ENCODE assay signal across 8 cellular contexts in the genomic region with DNA sequence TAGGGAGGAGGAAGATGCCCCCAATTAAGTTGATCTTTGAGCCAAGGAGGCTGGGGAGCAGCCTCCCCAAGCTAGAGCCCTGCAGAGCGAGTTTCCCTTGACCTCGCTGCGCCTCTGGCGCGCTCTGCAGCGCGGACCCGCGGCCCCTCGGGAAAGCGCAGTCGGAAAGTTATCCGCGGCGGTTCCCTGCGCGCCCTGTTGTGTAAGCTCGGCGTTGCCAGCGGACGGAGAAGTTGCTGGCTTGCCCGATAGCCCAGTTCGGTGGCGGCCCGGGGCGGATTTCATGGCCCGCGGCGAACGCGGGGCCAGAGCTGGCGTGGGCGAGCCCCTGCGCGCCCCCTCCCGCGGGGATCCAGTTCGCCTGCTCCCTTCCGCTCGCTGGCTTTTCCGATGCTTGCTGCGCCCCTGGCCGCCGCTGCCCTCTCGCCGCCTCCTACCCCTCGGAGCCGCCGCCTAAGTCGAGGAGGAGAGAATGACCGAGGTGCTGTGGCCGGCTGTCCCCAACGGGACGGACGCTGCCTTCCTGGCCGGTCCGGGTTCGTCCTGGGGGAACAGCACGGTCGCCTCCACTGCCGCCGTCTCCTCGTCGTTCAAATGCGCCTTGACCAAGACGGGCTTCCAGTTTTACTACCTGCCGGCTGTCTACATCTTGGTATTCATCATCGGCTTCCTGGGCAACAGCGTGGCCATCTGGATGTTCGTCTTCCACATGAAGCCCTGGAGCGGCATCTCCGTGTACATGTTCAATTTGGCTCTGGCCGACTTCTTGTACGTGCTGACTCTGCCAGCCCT. TPM values are rescaled to one million over a fixed set of nuclear protein-coding genes. Genes with fewer than 3 reads are reported as not detected.
DNase-seq lines count a peak whose midpoint lies in the region; ATAC-seq and TF ChIP-seq lines count a peak whose summit lies in the region.

No MANE protein-coding gene starts in this region.

- peak overlapping the region; percentile 73 to 78 for H3K4me3 ChIP-seq in esophagus (ENCODE audit: low read depth in 1 of 2, low read length in 2 of 2)

- no peaks in the 10 kb centered on the region for H3K36me3 Mint-ChIP-seq in T-helper 2 cell treated with Interferon-gamma antibody and Interleukin-4, amounts not matched to agents 5 μg/mL and 100 μg/mL, for 36 hours (ENCODE audit: low read depth)
- no peaks in the 10 kb centered on the region for H3K36me3 Mint-ChIP-seq in type B pancreatic cell

- H3K36me3 ChIP-seq in esophagus (ENCODE audit: control insufficient read depth in 2 of 2, insufficient read depth in 2 of 2, low read length in 1 of 2): no peaks in the 10 kb centered on the region

- peak overlapping the region; percentile 90 to 93 for H3K27ac ChIP-seq in esophagus (ENCODE audit: low read depth in 2 of 2, low read length in 1 of 2)

- POLR2A ChIA-PET in GM10248 (lab: Yijun Ruan, JAX): no interaction called here

- no peaks in the 10 kb centered on the region for H3K9me3 ChIP-seq in esophagus (ENCODE audit: control insufficient read depth in 2 of 2, insufficient read depth in 1 of 2, low read depth in 1 of 2, low read length in 1 of 2)

- H3K27me3 Mint-ChIP-seq in T-helper 2 cell treated with Interferon-gamma antibody and Interleukin-4, amounts not matched to agents 5 μg/mL and 100 μg/mL, for 36 hours (ENCODE audit: low read depth): peaks cover 57% of the 10 kb centered on the region
- H3K27me3 Mint-ChIP-seq in type B pancreatic cell: peaks cover 67% of the 10 kb centered on the region

- H3K4me1 ChIP-seq in esophagus (ENCODE audit: control insufficient read depth in 2 of 2, insufficient read depth in 2 of 2, low read length in 1 of 2): peaks cover 0 to 2% of the 10 kb centered on the region in 2 donors

- DNase-seq in GM10248 (ENCODE audit: extremely low spot score): peak; percentile 69
- DNase-seq in HPDE6-E6E7 (ENCODE audit: extremely low spot score): peak; percentile 25
- peak; percentile 29 for DNase-seq in T-helper 2 cell treated with Interferon-gamma antibody and Interleukin-4, amounts not matched to agents 5 μg/mL and 100 μg/mL, for 36 hours (ENCODE audit: low spot score)
- DNase-seq in mucosa of gallbladder (ENCODE audit: low spot score): peak; percentile 44
- peak; percentile 79 for DNase-seq in type B pancreatic cell (ENCODE audit: extremely low spot score, unreplicated experiment)
- no peak for DNase-seq in NCI-H2196 treated with DMSO at 0.1 percent for 48 hours (lab: John Stamatoyannopoulos, UW; ENCODE audit: unreplicated experiment)

- peaks cover 19% of the 10 kb centered on the region for H3K4me1 Mint-ChIP-seq in T-helper 2 cell treated with Interferon-gamma antibody and Interleukin-4, amounts not matched to agents 5 μg/mL and 100 μg/mL, for 36 hours (ENCODE audit: low read depth)
- peaks cover 3% of the 10 kb centered on the region for H3K4me1 Mint-ChIP-seq in type B pancreatic cell (ENCODE audit: unreplicated experiment)

- no peaks in the 10 kb centered on the region for H3K27me3 ChIP-seq in esophagus (ENCODE audit: control insufficient read depth in 1 of 2, insufficient read depth in 2 of 2, low read length in 2 of 2)

- TF ChIP-seq CTCF in GM10248 (IDR thresholded peaks at IDR 0.05; ENCODE audit: control extremely low read depth, extremely low read depth, low read depth, missing control alignments) (peak; percentile 42), type B pancreatic cell (conservative IDR thresholded peaks at IDR 0.05) (peak; percentile 55)

- H3K4me3 Mint-ChIP-seq in T-helper 2 cell treated with Interferon-gamma antibody and Interleukin-4, amounts not matched to agents 5 μg/mL and 100 μg/mL, for 36 hours: peak overlapping the region; percentile 91
- peak overlapping the region; percentile 98 for H3K4me3 Mint-ChIP-seq in type B pancreatic cell

- H3K9me3 Mint-ChIP-seq in T-helper 2 cell treated with Interferon-gamma antibody and Interleukin-4, amounts not matched to agents 5 μg/mL and 100 μg/mL, for 36 hours: no peaks in the 10 kb centered on the region
- H3K9me3 Mint-ChIP-seq in type B pancreatic cell: no peaks in the 10 kb centered on the region

- ATAC-seq in GM21390 (IDR thresholded peaks at IDR 0.05; ENCODE audit: unreplicated experiment): peak; percentile 60

- 1 to 2% methylated on average over 70 to 74 of the region's 74 CpGs for WGBS in esophagus, 2 donors

- CTCF ChIA-PET in GM10248 (lab: Yijun Ruan, JAX): interaction anchor here (0.8 to 3.7 kb wide), 15 partner anchors 9 to 310 kb away, joined by 3 to 18 read pairs (median 3); no protein-coding TSS in a partner anchor

- H3K27ac Mint-ChIP-seq in T-helper 2 cell treated with Interferon-gamma antibody and Interleukin-4, amounts not matched to agents 5 μg/mL and 100 μg/mL, for 36 hours: peak overlapping the region; percentile 68
- peak overlapping the region; percentile 87 for H3K27ac Mint-ChIP-seq in type B pancreatic cell

RNA-seq across cellular contexts. Expression of a gene that starts 0.6 kb away (rescaled TPM):
- 1 to 10 TPM; 7.0 to 8.9 TPM for polyA plus RNA-seq in esophagus
- total RNA-seq in mucosa of gallbladder: 9.1 TPM
- total RNA-seq in type B pancreatic cell (ENCODE audit: low replicate concordance): 2.3 and 3.6 TPM in 2 replicates
